ENCODE assay signal across 22 cellular contexts in genomic region chr4:188154668-188155423, GRCh38. TPM values are rescaled to one million over a fixed set of nuclear protein-coding genes. Genes with fewer than 3 reads are reported as not detected.
DNase-seq lines count a peak whose midpoint lies in the region; ATAC-seq and TF ChIP-seq lines count a peak whose summit lies in the region.
"Had no signal": no experiment of that assay in that cellular context is flagged by ENCODE, and none has a peak within 500 bp of the region (broad histone marks: within the 10 kb centered on the region; RNA-seq: fewer than 3 reads in every experiment).

No MANE protein-coding gene starts in this region.

- no peak overlapping the region for H2BK15ac ChIP-seq in IMR-90 (ENCODE audit: low read depth, low read length)

- H2AK5ac ChIP-seq in IMR-90 (ENCODE audit: low read depth, low read length), result no peak overlapping the region

- dilution Hi-C loops in IMR-90 (cut with HindIII; ENCODE audit: low sequenced_read_pairs, unreplicated experiment), result no loop called here

- H3K4me1 ChIP-seq in IMR-90 (ENCODE audit: control insufficient read depth, insufficient read depth, low read length) (no peaks in the 10 kb centered on the region), BE2C (no peaks in the 10 kb centered on the region)

- H3K27me3 ChIP-seq in IMR-90 (ENCODE audit: control insufficient read depth, insufficient read depth, low read length) (no peaks in the 10 kb centered on the region), BE2C (no peaks in the 10 kb centered on the region)

- no peak overlapping the region for H3K4me3 ChIP-seq in IMR-90 (ENCODE audit: insufficient read depth, low read depth, low read length)
- no peak overlapping the region for H3K4me3 ChIP-seq in BE2C (ENCODE audit: low read depth, low read length)
- H3K4me3 ChIP-seq: K562 had no signal

- H3K9ac ChIP-seq in IMR-90 (ENCODE audit: low read depth, low read length), result no peak overlapping the region

- H3K9me3 Mint-ChIP-seq in Calu3 (ENCODE audit: low read depth, unreplicated experiment), result peaks cover 2% of the 10 kb centered on the region
- H3K9me3 Mint-ChIP-seq in progenitor cell of endocrine pancreas (ENCODE audit: low read depth), result peaks cover 12% of the 10 kb centered on the region

- TF ChIP-seq POLR2A in IMR-90 (IDR thresholded peaks at IDR 0.05; ENCODE audit: low read depth, low read length), result no peak

- no peaks in the 10 kb centered on the region for H3K9me1 ChIP-seq in IMR-90 (ENCODE audit: insufficient read depth, low read length)

- H3K56ac ChIP-seq in IMR-90 (ENCODE audit: extremely low read depth, insufficient read depth, low read length), result no peak overlapping the region

- H3K4me1 Mint-ChIP-seq in Calu3 (ENCODE audit: low read depth, unreplicated experiment), result no peaks in the 10 kb centered on the region
- no peaks in the 10 kb centered on the region for H3K4me1 Mint-ChIP-seq in progenitor cell of endocrine pancreas (ENCODE audit: low read depth)
- H3K4me1 Mint-ChIP-seq: CD14-positive monocyte had no signal

- H2AFZ ChIP-seq in IMR-90 (replicated peaks; ENCODE audit: low read length, poor library complexity), result no peak overlapping the region

- no peak overlapping the region for H3K4me2 ChIP-seq in IMR-90 (ENCODE audit: low read depth, low read length)

- no peak overlapping the region for H2BK5ac ChIP-seq in IMR-90 (ENCODE audit: low read depth, low read length, poor library complexity, severe bottlenecking)

- no peak overlapping the region for H2BK20ac ChIP-seq in IMR-90 (ENCODE audit: low read depth, low read length)

- peak overlapping the region; percentile 40 for H3K4me3 Mint-ChIP-seq in Calu3 (ENCODE audit: low read depth, unreplicated experiment)
- H3K4me3 Mint-ChIP-seq in progenitor cell of endocrine pancreas (ENCODE audit: low read depth), result no peak overlapping the region
- H3K4me3 Mint-ChIP-seq: CD14-positive monocyte had no signal

- intact Hi-C loops in Calu3 (cut with micrococcal nuclease; ENCODE audit: unreplicated experiment) (no loop called here), IMR-90 (cut with micrococcal nuclease) (no loop called here)

- peak overlapping the region; percentile 23 for H2AK9ac ChIP-seq in IMR-90 (replicated peaks; ENCODE audit: low read depth, low read length, poor library complexity)

- H3K18ac ChIP-seq in IMR-90 (ENCODE audit: low read depth, low read length), result no peak overlapping the region

- no peaks in the 10 kb centered on the region for H3K79me1 ChIP-seq in IMR-90 (ENCODE audit: low read depth in 1 of 2, low read length in 2 of 2)

- BruUV-seq in Calu3 (replicated peaks; lab: Mats Ljungman, UMichigan), result no TSS peak
- BruUV-seq in IMR-90 (replicated peaks; lab: Mats Ljungman, UMichigan), result no TSS peak

- no peak overlapping the region for H3K23ac ChIP-seq in IMR-90 (ENCODE audit: low read depth, low read length)

- H3K36me3 ChIP-seq in IMR-90 (ENCODE audit: control insufficient read depth, insufficient read depth, low read length) (no peaks in the 10 kb centered on the region), BE2C (no peaks in the 10 kb centered on the region)

- no peaks in the 10 kb centered on the region for H3K36me3 Mint-ChIP-seq in Calu3 (ENCODE audit: insufficient read depth, unreplicated experiment)
- peaks cover 2% of the 10 kb centered on the region for H3K36me3 Mint-ChIP-seq in progenitor cell of endocrine pancreas (ENCODE audit: insufficient read depth)
- H3K36me3 Mint-ChIP-seq: CD14-positive monocyte had no signal

- no peaks in the 10 kb centered on the region for H4K20me1 ChIP-seq in IMR-90 (ENCODE audit: insufficient read depth, low read length)

- DNase-seq in Calu3 (peak; percentile 53), IMR-90 (no peak), SW480 (ENCODE audit: low spot score) (peak; percentile 62), progenitor cell of endocrine pancreas (ENCODE audit: low spot score, unreplicated experiment) (no peak), BE2C (no peak)
- no peak for DNase-seq in stimulated activated CD4-positive, alpha-beta T cell treated with anti-CD3 and anti-CD28 coated beads, Interleukin-2, amount 100 ng/mL, for 48 hours
- no peak for DNase-seq in activated CD8-positive, alpha-beta memory T cell treated with anti-CD3 and anti-CD28 coated beads, Interleukin-2, amount 50 U/mL, for 48 hours
- DNase-seq: ACHN; DMS53; EL; NCI-H1105 treated with DMSO at 0.1 percent for 48 hours; NCI-H1694 treated with DMSO at 0.1 percent for 48 hours; NCI-H446; NCI-H69; NK-92 treated with Interleukin-12 subunit alpha and Interleukin-12 subunit beta, amount 100 ng/mL, for 24 hours; SHP77; T-helper 1 cell; T-helper 9 cell had no signal

- no peak overlapping the region for H4K8ac ChIP-seq in IMR-90 (ENCODE audit: low read depth in 2 of 2, low read length in 2 of 2)

- no CpG with 5 or more reads among the region's 11 CpGs for WGBS in IMR-90 (ENCODE audit: extremely low coverage in 2 of 2, insufficient read length in 1 of 2), 2 experiments

- POLR2A ChIA-PET in IMR-90 (lab: Charles Lee; ENCODE audit: unreplicated experiment), result no interaction called here

- ATAC-seq in IMR-90 (ENCODE audit: low read depth), result no peak
- ATAC-seq: K562, SK-N-SH treated with all-trans-retinoic acid at 6 μM for 48 hours had no signal

- in situ Hi-C loops in IMR-90 (cut with MboI; ENCODE audit: low sequenced_read_pairs), result no loop called here

- TF ChIP-seq RAD21 in IMR-90 (IDR thresholded peaks at IDR 0.05; ENCODE audit: low read length), result no peak

- CTCF ChIA-PET in Calu3 (lab: Charles Lee) (no interaction called here), IMR-90 (lab: Yijun Ruan, JAX) (no interaction called here)

- no peak overlapping the region for H3K14ac ChIP-seq in IMR-90 (replicated peaks; ENCODE audit: low read depth, low read length)

- H3K27ac Mint-ChIP-seq in Calu3 (ENCODE audit: unreplicated experiment), result peak overlapping the region; percentile 77
- H3K27ac Mint-ChIP-seq in progenitor cell of endocrine pancreas, result peak overlapping the region; percentile 78
- H3K27ac Mint-ChIP-seq: CD14-positive monocyte had no signal

- H4K5ac ChIP-seq in IMR-90 (ENCODE audit: low read depth, low read length), result no peak overlapping the region

- no peak overlapping the region for H2BK120ac ChIP-seq in IMR-90 (ENCODE audit: low read depth, low read length)

- H3K27ac ChIP-seq in IMR-90 (ENCODE audit: insufficient read depth, low read length), result no peak overlapping the region

- H3K27me3 Mint-ChIP-seq in Calu3 (ENCODE audit: unreplicated experiment) (no peaks in the 10 kb centered on the region), progenitor cell of endocrine pancreas (no peaks in the 10 kb centered on the region)

- H4K91ac ChIP-seq in IMR-90 (ENCODE audit: insufficient read depth, low read depth, low read length), result no peak overlapping the region

- H3K9me3 ChIP-seq in IMR-90 (ENCODE audit: control insufficient read depth, insufficient read depth, low read length) (peaks cover 1% of the 10 kb centered on the region; the same call in 1 of the 2 replicates), BE2C (no peaks in the 10 kb centered on the region)

- no peak overlapping the region for H3K4ac ChIP-seq in IMR-90 (ENCODE audit: low read depth, low read length)

- no peak for TF ChIP-seq CTCF in Calu3 (IDR thresholded peaks at IDR 0.05; ENCODE audit: unreplicated experiment)
- TF ChIP-seq CTCF in IMR-90 (conservative IDR thresholded peaks at IDR 0.05; ENCODE audit: low read depth, low read length), result no peak
- TF ChIP-seq CTCF in progenitor cell of endocrine pancreas (IDR thresholded peaks at IDR 0.05; ENCODE audit: unreplicated experiment), result no peak
- TF ChIP-seq CTCF in BE2C (IDR thresholded peaks at IDR 0.05; ENCODE audit: low read depth, low read length), result no peak

TF ChIP-seq in IMR-90, 13 proteins besides CTCF, POLR2A, EP300 and RAD21:
- no peak for TF ChIP-seq ELK1 (IDR thresholded peaks at IDR 0.05; ENCODE audit: borderline replicate concordance, low read depth, low read length)
- no peak for TF ChIP-seq RCOR1 (IDR thresholded peaks at IDR 0.05; ENCODE audit: insufficient replicate concordance, low read length)
- TF ChIP-seq RFX5 (IDR thresholded peaks at IDR 0.05; ENCODE audit: low read depth, low read length), result no peak
- no peak for TF ChIP-seq MAFK (IDR thresholded peaks at IDR 0.05; ENCODE audit: low read depth, low read length)

RNA-seq across cellular contexts. Expression of gene TRIML1, which starts 15.6 kb away (rescaled TPM):
- not detected in 2 replicates for total RNA-seq in Calu3 (2022)
- total RNA-seq in IMR-90 (2012; rRNA removed), result not detected in 2 replicates
- not detected in 2 replicates for polyA plus RNA-seq in IMR-90 (2012; rRNA removed)
- polyA plus RNA-seq in IMR-90 (2012; cell fraction: cytosol; rRNA removed), result not detected in 2 replicates
- not detected in 2 replicates for polyA plus RNA-seq in IMR-90 (2012; cell fraction: nucleus; rRNA removed; ENCODE audit: low replicate concordance)
- total RNA-seq in progenitor cell of endocrine pancreas, result not detected in 2 replicates
- polyA plus RNA-seq in BE2C (2012; ENCODE audit: insufficient read depth, insufficient read length, low read depth), result not detected
- total RNA-seq: K562, OCI-LY7 had no signal
- polyA plus RNA-seq: CD14-positive monocyte had no signal

RNA-seq across cellular contexts. Expression of gene TRIML2, which starts 45.4 kb away (rescaled TPM):
- total RNA-seq in Calu3 (2022) (not detected in 2 replicates), IMR-90 (2012; rRNA removed) (0.18 and 0.28 TPM in 2 replicates), progenitor cell of endocrine pancreas (not detected in 2 replicates)
- polyA plus RNA-seq in IMR-90 (2012; rRNA removed), result 0.10 and 0.21 TPM in 2 replicates
- polyA plus RNA-seq in IMR-90 (2012; cell fraction: cytosol; rRNA removed), result 0.09 and 0.11 TPM in 2 replicates
- 0.69 and 0.76 TPM in 2 replicates for polyA plus RNA-seq in IMR-90 (2012; cell fraction: nucleus; rRNA removed; ENCODE audit: low replicate concordance)
- polyA plus RNA-seq in BE2C (2012; ENCODE audit: insufficient read depth, insufficient read length, low read depth), result not detected
- total RNA-seq: K562, OCI-LY7 had no signal
- polyA plus RNA-seq: CD14-positive monocyte had no signal

Comparison
In these comparisons a context has a peak if more than half of its experiments do, and no peak if none do; other contexts are left out.
1. DNase-seq: peak in Calu3 (single experiment) and SW480 (single experiment); none in IMR-90 (single experiment), progenitor cell of endocrine pancreas (single experiment), BE2C (single experiment), stimulated activated CD4-positive, alpha-beta T cell treated with anti-CD3 and anti-CD28 coated beads, Interleukin-2, amount 100 ng/mL, for 48 hours (0 of 2) and activated CD8-positive, alpha-beta memory T cell treated with anti-CD3 and anti-CD28 coated beads, Interleukin-2, amount 50 U/mL, for 48 hours (single experiment).